ENCODE assay signal across 13 cellular contexts in the genomic region with DNA sequence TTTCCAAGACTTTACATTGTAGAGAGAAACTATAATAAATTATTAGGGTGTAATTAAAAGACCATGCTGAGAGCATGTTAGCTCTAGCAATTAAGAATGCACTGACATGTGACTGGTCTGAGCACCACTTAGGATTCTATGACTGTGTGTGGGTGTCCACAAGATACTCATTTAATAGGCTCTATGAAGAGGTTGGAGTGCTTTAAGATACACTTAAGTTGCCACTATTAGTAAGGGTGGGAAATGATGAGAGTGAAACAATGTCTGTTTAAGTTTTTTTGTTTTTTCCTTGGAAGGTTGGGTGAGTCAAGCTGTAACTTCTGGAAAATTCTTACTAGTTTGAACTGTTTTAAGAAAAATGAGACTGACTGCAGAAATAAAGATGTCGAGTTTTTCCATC. TPM values are rescaled to one million over a fixed set of nuclear protein-coding genes. Genes with fewer than 3 reads are reported as not detected.
DNase-seq lines count a peak whose midpoint lies in the region; ATAC-seq and TF ChIP-seq lines count a peak whose summit lies in the region.
"Had no signal": no experiment of that assay in that cellular context is flagged by ENCODE, and none has a peak within 500 bp of the region (broad histone marks: within the 10 kb centered on the region; RNA-seq: fewer than 3 reads in every experiment).

No MANE protein-coding gene starts in this region.

- H3K4me3 ChIP-seq in GM23248 (peak overlapping the region; percentile 88), astrocyte of the spinal cord (ENCODE audit: low read depth, low read length) (no peak overlapping the region), hepatocyte (no peak overlapping the region), skin epidermis (no peak overlapping the region)
- H3K4me3 ChIP-seq: adrenal gland, BLaER1 had no signal

- H3K79me2 ChIP-seq in GM23248 (ENCODE audit: insufficient read depth) (peaks cover 29% of the 10 kb centered on the region), hepatocyte (peaks cover 2% of the 10 kb centered on the region)

- H3K9ac ChIP-seq in GM23248, result peak overlapping the region; percentile 61
- H3K9ac ChIP-seq: BLaER1 had no signal

- H3K27ac ChIP-seq in GM23248, result peak overlapping the region; percentile 97
- H3K27ac ChIP-seq in hepatocyte, result peak overlapping the region; percentile 87
- H3K27ac ChIP-seq in skin epidermis, result peak overlapping the region in 19 of 21 experiments; percentile 34 to 85 (median 67)
- H3K27ac ChIP-seq: adrenal gland, BLaER1 had no signal

- 0 to 2% methylated on average over 1 of the region's 1 CpG for WGBS in GM23248 (ENCODE audit: low coverage in 1 of 2, low lambda C conversion rate in 2 of 2, missing lambda C conversion rate in 2 of 2), 2 experiments
- WGBS in hepatocyte (ENCODE audit: low lambda C conversion rate, missing lambda C conversion rate), result 97% methylated on average over 1 of the region's 1 CpG

- no peaks in the 10 kb centered on the region for H3K36me3 Mint-ChIP-seq in T-helper 17 cell (ENCODE audit: low read depth)
- H3K36me3 Mint-ChIP-seq: natural killer cell had no signal

- peaks cover 48% of the 10 kb centered on the region for H3K4me1 ChIP-seq in GM23248 (ENCODE audit: insufficient read depth)
- H3K4me1 ChIP-seq in hepatocyte (ENCODE audit: insufficient read depth), result peaks cover 16% of the 10 kb centered on the region
- H3K4me1 ChIP-seq: BLaER1 had no signal

- H3K9me3 ChIP-seq in GM23248 (ENCODE audit: low read depth) (no peaks in the 10 kb centered on the region), hepatocyte (ENCODE audit: low read depth) (no peaks in the 10 kb centered on the region), T-helper 17 cell (ENCODE audit: control insufficient read depth, low read length, poor library complexity, severe bottlenecking) (no peaks in the 10 kb centered on the region)
- H3K9me3 ChIP-seq: adrenal gland, BLaER1 had no signal

- ATAC-seq in HG02610 (IDR thresholded peaks at IDR 0.05; ENCODE audit: unreplicated experiment) (no peak), T-helper 17 cell (no peak)
- ATAC-seq: natural killer cell had no signal

- in situ Hi-C loops in GM23248 (cut with MboI) (no loop called here), astrocyte of the spinal cord (cut with HindIII; ENCODE audit: low sequenced_read_pairs) (no loop called here)

- no peaks in the 10 kb centered on the region for H3K4me1 Mint-ChIP-seq in T-helper 17 cell
- H3K4me1 Mint-ChIP-seq: natural killer cell had no signal

- H3K4me2 ChIP-seq in GM23248 (ENCODE audit: unreplicated experiment) (peak overlapping the region; percentile 96), hepatocyte (peak overlapping the region; percentile 12)
- H3K4me2 ChIP-seq: BLaER1 had no signal

- H3K27me3 Mint-ChIP-seq in T-helper 17 cell, result peaks cover 48% of the 10 kb centered on the region

- no peak overlapping the region for H3K4me3 Mint-ChIP-seq in T-helper 17 cell
- H3K4me3 Mint-ChIP-seq: natural killer cell had no signal

- H2AFZ ChIP-seq in GM23248, result no peak overlapping the region
- H2AFZ ChIP-seq in hepatocyte, result no peak overlapping the region

- H3K27me3 ChIP-seq in GM23248 (replicated peaks; ENCODE audit: insufficient read depth) (no peaks in the 10 kb centered on the region), hepatocyte (no peaks in the 10 kb centered on the region)
- H3K27me3 ChIP-seq: adrenal gland, BLaER1 had no signal

- H3F3A ChIP-seq in GM23248 (ENCODE audit: insufficient read depth), result peaks cover 54% of the 10 kb centered on the region

- TF ChIP-seq CTCF in astrocyte of the spinal cord (IDR thresholded peaks at IDR 0.05; ENCODE audit: low read depth, low read length) (no peak), hepatocyte (IDR thresholded peaks at IDR 0.05; ENCODE audit: poor library complexity) (no peak)

- H3K9me2 ChIP-seq in GM23248 (ENCODE audit: insufficient read depth), result no peaks in the 10 kb centered on the region
- H3K9me2 ChIP-seq in hepatocyte (replicated peaks; ENCODE audit: insufficient read depth), result no peaks in the 10 kb centered on the region

- no peak overlapping the region for H3K27ac Mint-ChIP-seq in T-helper 17 cell
- H3K27ac Mint-ChIP-seq: natural killer cell had no signal

- DNase-seq in GM23248 (peak; percentile 55), astrocyte of the spinal cord (ENCODE audit: low read depth, low spot score) (peak; percentile 49), hepatocyte (ENCODE audit: low spot score) (no peak), NCI-H446 (lab: John Stamatoyannopoulos, UW) (no peak), MV-4-11 (lab: John Stamatoyannopoulos, UW) (no peak), T-helper 17 cell (no peak)
- DNase-seq: adrenal gland, natural killer cell, RPMI8226 had no signal

- H3K36me3 ChIP-seq in GM23248 (ENCODE audit: low read depth), result peaks cover 11% of the 10 kb centered on the region
- no peaks in the 10 kb centered on the region for H3K36me3 ChIP-seq in hepatocyte (replicated peaks; ENCODE audit: insufficient read depth, low read depth)
- H3K36me3 ChIP-seq: adrenal gland, BLaER1 had no signal

- no peaks in the 10 kb centered on the region for H4K20me1 ChIP-seq in GM23248 (ENCODE audit: insufficient read depth)
- no peaks in the 10 kb centered on the region for H4K20me1 ChIP-seq in hepatocyte (ENCODE audit: insufficient read depth, poor library complexity, severe bottlenecking)
- H4K20me1 ChIP-seq: BLaER1 had no signal

RNA-seq across cellular contexts. Expression of a gene that starts 1.8 kb away (rescaled TPM):
- 243 and 269 TPM in 2 replicates for total RNA-seq in GM23248 (2014; rRNA removed; shearing (Covaris generic))
- 198 and 200 TPM in 2 replicates for polyA plus RNA-seq in GM23248 (2016; fragmentation: Nextera tagmentation; extraction: Ambion mirVana)
- total RNA-seq in hepatocyte, result 44.5 and 67.8 TPM in 2 replicates
- 38.1 and 40.4 TPM in 2 replicates for polyA plus RNA-seq in hepatocyte
- not detected for total RNA-seq in T-helper 17 cell
- total RNA-seq: natural killer cell, NCI-H460 had no signal

Comparison
In these comparisons a context has a peak if more than half of its experiments do, and no peak if none do; other contexts are left out.
1. DNase-seq: peak in GM23248 (single experiment) and astrocyte of the spinal cord (single experiment); none in hepatocyte (single experiment), NCI-H446 (0 of 2), MV-4-11 (single experiment) and T-helper 17 cell (0 of 3).
2. RNA of a gene that starts 1.8 kb away (total RNA-seq): 243 to 269 TPM in GM23248 and 44.5 to 67.8 TPM in hepatocyte; not detected in T-helper 17 cell; every median in the first group is over 10 times any median in the second.
3. Peak in every context shown above with its lines, with median percentiles within 50 percentile points of each other: H3K27ac ChIP-seq.